In genomic region chr3:54262541-54262940, GRCh38 we compare ENCODE assay signal across 13 cellular contexts.
"Had no signal": no experiment of that assay in that cellular context is flagged by ENCODE, and none has a peak within 500 bp of the region (broad histone marks: within the 10 kb centered on the region; RNA-seq: fewer than 3 reads in every experiment).

No MANE protein-coding gene starts in this region.

- H3K4me3 ChIP-seq: cardiac muscle cell, lower lobe of right lung, skin epidermis had no signal

- H3K4me1 ChIP-seq: lower lobe of right lung had no signal

- H3K36me3 ChIP-seq: cardiac muscle cell, lower lobe of right lung had no signal

- H3K27me3 ChIP-seq: cardiac muscle cell had no signal

- H3K27ac ChIP-seq: cardiac muscle cell, lower lobe of right lung, skin epidermis had no signal

- H3K9me3 ChIP-seq: lower lobe of right lung had no signal

- ATAC-seq: activated T-helper 17 cell treated with anti-CD3 and anti-CD28 coated beads, Interleukin-2, amount 50 U/mL, for 72 hours; esophagus mucosa; lower lobe of right lung had no signal

- DNase-seq: activated B cell treated with CpG ODN at 0.5 μM for 24 hours; activated CD4-positive, alpha-beta T cell treated with anti-CD3 and anti-CD28 coated beads, Interleukin-2, amount 50 U/mL, for 1 hour; activated naive CD4-positive, alpha-beta T cell treated with anti-CD3 and anti-CD28 coated beads for 36 hours; activated T-cell treated with anti-CD3 and anti-CD28 coated beads for 4 hours; immature natural killer cell; lower lobe of right lung; midbrain; naive B cell; retina had no signal
